Comparison of ENCODE assay signal across 31 cellular contexts in the genomic region with DNA sequence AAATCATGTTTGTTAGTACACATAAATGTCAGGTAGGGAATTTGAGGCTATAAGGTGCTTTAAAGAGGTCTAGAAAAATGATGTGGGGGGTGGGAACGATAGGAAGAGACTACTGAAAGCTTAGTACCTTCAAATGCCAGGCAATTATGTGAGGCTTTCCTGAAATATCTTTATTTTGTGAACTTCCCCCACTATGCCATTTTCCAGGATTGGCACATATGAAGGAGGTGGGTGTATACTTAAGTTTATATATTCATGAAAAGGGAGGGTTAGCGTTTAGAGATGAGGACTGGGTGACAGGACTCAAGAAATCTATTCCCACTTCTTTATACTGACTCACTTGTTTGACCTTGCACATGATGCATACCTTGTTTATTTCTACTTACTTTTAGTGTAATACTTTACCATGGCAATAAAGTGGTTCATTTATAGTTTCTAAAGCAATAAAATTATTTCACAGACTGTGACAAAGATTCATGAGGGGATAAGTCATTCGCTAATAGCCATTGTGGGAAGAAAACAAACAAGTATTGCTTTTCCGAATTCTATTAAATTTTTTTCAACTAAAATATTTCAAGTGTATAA.
"Had no signal": no experiment of that assay in that cellular context is flagged by ENCODE, and none has a peak within 500 bp of the region (broad histone marks: within the 10 kb centered on the region; RNA-seq: fewer than 3 reads in every experiment).

No MANE protein-coding gene starts in this region.

- FAIRE-seq: TTC549, urothelium cell line had no signal

- H3K27ac ChIP-seq: breast epithelium, heart left ventricle, lower lobe of right lung, thoracic aorta, WERI-Rb-1 had no signal

- H3K9me3 Mint-ChIP-seq: activated CD4-positive, alpha-beta memory T cell treated with anti-CD3 and anti-CD28 coated beads, Interleukin-2, amount 10 ng/mL, durations not matched to agents 7 days and 5 days; activated CD4-positive, alpha-beta T cell treated with anti-CD3 and anti-CD28 coated beads, Interleukin-2, amount 10 ng/mL, durations not matched to agents 7 days and 5 days; activated T-cell treated with anti-CD3 and anti-CD28 coated beads, Interleukin-2, amount 50 U/mL, for 4 hours; activated T-helper 17 cell treated with anti-CD3 and anti-CD28 coated beads, Interleukin-2, amount 50 U/mL, for 72 hours; stimulated activated effector memory CD8-positive, alpha-beta T cell treated with anti-CD3 and anti-CD28 coated beads, Interleukin-12 subunit alpha, Interleukin-12 subunit beta, amount 100 ng/mL, for 72 hours had no signal

- H3K27me3 ChIP-seq: breast epithelium, heart left ventricle had no signal

- ATAC-seq: activated CD4-positive, CD25-positive, alpha-beta regulatory T cell treated with anti-CD3 and anti-CD28 coated beads, Interleukin-2, amount 50 U/mL, for 24 hours; activated T-cell treated with anti-CD3 and anti-CD28 coated beads, Interleukin-2, amount 50 U/mL, for 4 hours; activated T-helper 17 cell treated with anti-CD3 and anti-CD28 coated beads, Interleukin-2, amount 50 U/mL, for 72 hours; esophagus mucosa; heart left ventricle; left lobe of liver; lower lobe of right lung; natural killer cell; sciatic nerve; stimulated activated effector memory CD8-positive, alpha-beta T cell treated with anti-CD3 and anti-CD28 coated beads, Interleukin-12 subunit alpha, Interleukin-12 subunit beta, amount 100 ng/mL, for 72 hours had no signal

- DNase-seq: activated CD4-positive, alpha-beta memory T cell treated with anti-CD3 and anti-CD28 coated beads, Interleukin-2, amount 10 ng/mL, durations not matched to agents 7 days and 5 days; activated CD4-positive, alpha-beta T cell treated with anti-CD3 and anti-CD28 coated beads, Interleukin-2, amount 10 ng/mL, durations not matched to agents 7 days and 5 days; activated CD8-positive, alpha-beta memory T cell treated with anti-CD3 and anti-CD28 coated beads, Interleukin-2, amount 50 U/mL, for 48 hours; activated gamma-delta T cell treated with Interleukin-2 at 50 U/mL for 16 hours; activated naive CD4-positive, alpha-beta T cell treated with anti-CD3 and anti-CD28 coated beads, Interleukin-2, amount 50 U/mL, for 16 hours; activated T-cell treated with anti-CD3 and anti-CD28 coated beads, Interleukin-2, amount 50 U/mL, for 4 hours; amygdala; central memory CD4-positive, alpha-beta T cell; endodermal cell; foreskin fibroblast; heart left ventricle; hypothalamus; immature natural killer cell; kidney glomerular epithelial cell; lower lobe of right lung; mesenchymal stem cell; natural killer cell; stimulated activated CD4-positive, alpha-beta T cell treated with anti-CD3 and anti-CD28 coated beads, Interleukin-4, amount 100 ng/mL, for 24 hours; trophoblast cell; WERI-Rb-1 had no signal

- H3K4me1 Mint-ChIP-seq: activated CD4-positive, alpha-beta T cell treated with anti-CD3 and anti-CD28 coated beads, Interleukin-2, amount 10 ng/mL, durations not matched to agents 7 days and 5 days; activated T-helper 17 cell treated with anti-CD3 and anti-CD28 coated beads, Interleukin-2, amount 50 U/mL, for 72 hours; immature natural killer cell; natural killer cell had no signal

- H3K4me3 Mint-ChIP-seq: activated CD4-positive, alpha-beta memory T cell treated with anti-CD3 and anti-CD28 coated beads, Interleukin-2, amount 10 ng/mL, durations not matched to agents 7 days and 5 days; activated CD4-positive, alpha-beta T cell treated with anti-CD3 and anti-CD28 coated beads, Interleukin-2, amount 10 ng/mL, durations not matched to agents 7 days and 5 days; activated T-cell treated with anti-CD3 and anti-CD28 coated beads, Interleukin-2, amount 50 U/mL, for 4 hours; activated T-helper 17 cell treated with anti-CD3 and anti-CD28 coated beads, Interleukin-2, amount 50 U/mL, for 72 hours; endodermal cell; immature natural killer cell; natural killer cell; stimulated activated effector memory CD8-positive, alpha-beta T cell treated with anti-CD3 and anti-CD28 coated beads, Interleukin-12 subunit alpha, Interleukin-12 subunit beta, amount 100 ng/mL, for 72 hours; stimulated activated naive CD8-positive, alpha-beta T cell treated with anti-CD3 and anti-CD28 coated beads, Interleukin-15, Interleukin-2, amounts not matched to agents 100 ng/mL and 50 ng/mL, for 24 hours had no signal

- H3K4me1 ChIP-seq: breast epithelium, lower lobe of right lung had no signal

- H3K27me3 Mint-ChIP-seq: activated CD4-positive, alpha-beta memory T cell treated with anti-CD3 and anti-CD28 coated beads, Interleukin-2, amount 10 ng/mL, durations not matched to agents 7 days and 5 days; activated CD4-positive, alpha-beta T cell treated with anti-CD3 and anti-CD28 coated beads, Interleukin-2, amount 10 ng/mL, durations not matched to agents 7 days and 5 days; activated T-helper 17 cell treated with anti-CD3 and anti-CD28 coated beads, Interleukin-2, amount 50 U/mL, for 72 hours had no signal

- H3K27ac Mint-ChIP-seq: activated CD4-positive, alpha-beta memory T cell treated with anti-CD3 and anti-CD28 coated beads, Interleukin-2, amount 10 ng/mL, durations not matched to agents 7 days and 5 days; activated CD4-positive, alpha-beta T cell treated with anti-CD3 and anti-CD28 coated beads, Interleukin-2, amount 10 ng/mL, durations not matched to agents 7 days and 5 days; activated T-helper 17 cell treated with anti-CD3 and anti-CD28 coated beads, Interleukin-2, amount 50 U/mL, for 72 hours; endodermal cell; immature natural killer cell; natural killer cell; stimulated activated effector memory CD8-positive, alpha-beta T cell treated with anti-CD3 and anti-CD28 coated beads, Interleukin-12 subunit alpha, Interleukin-12 subunit beta, amount 100 ng/mL, for 72 hours; stimulated activated naive CD8-positive, alpha-beta T cell treated with anti-CD3 and anti-CD28 coated beads, Interleukin-15, Interleukin-2, amounts not matched to agents 100 ng/mL and 50 ng/mL, for 24 hours had no signal

- H3K36me3 Mint-ChIP-seq: natural killer cell; stimulated activated effector memory CD8-positive, alpha-beta T cell treated with anti-CD3 and anti-CD28 coated beads, Interleukin-12 subunit alpha, Interleukin-12 subunit beta, amount 100 ng/mL, for 72 hours had no signal
